2 cellular contexts compared by ENCODE assay signal in the genomic region with DNA sequence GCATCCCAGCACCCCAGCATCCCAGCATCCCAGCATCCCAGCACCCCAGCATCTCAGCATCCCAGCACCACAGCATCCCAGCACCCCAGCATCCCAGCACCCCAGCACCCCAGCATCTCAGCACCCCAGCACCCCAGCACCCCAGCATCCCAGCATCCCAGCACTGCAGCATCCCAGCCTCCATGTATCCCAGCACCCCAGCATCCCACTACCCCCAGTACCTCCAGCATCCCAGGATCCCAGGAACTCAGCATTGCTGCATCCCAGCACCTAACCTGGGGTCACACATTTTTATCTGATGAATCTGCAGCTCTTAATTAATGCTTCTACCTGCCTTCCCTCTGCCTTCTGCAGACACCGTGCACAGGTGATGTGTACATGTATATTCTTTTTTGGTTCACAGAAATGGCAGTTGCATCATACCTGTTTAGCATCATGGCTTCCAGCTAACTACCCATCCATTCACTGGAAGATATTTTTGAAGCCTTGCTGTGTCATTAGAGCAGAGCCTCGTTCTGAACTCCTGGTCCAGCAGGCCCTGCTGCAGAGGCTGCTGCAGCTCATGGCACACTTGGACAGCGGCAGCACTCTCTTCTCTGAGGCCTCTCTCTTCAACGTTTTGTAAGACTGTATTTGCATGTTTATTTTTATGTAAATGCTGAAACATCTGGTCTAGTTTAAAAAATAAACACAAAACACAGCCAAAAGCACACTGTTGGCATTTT.
TF ChIP-seq lines count a peak whose summit lies in the region.

No MANE protein-coding gene starts in this region.

TF ChIP-seq in HepG2, 621 proteins besides CTCF, POLR2A, EP300 and RAD21:
- TF ChIP-seq SPEN (CRISPR knock-in tag; IDR thresholded peaks at IDR 0.05; ENCODE audit: low read depth) = no peak
- TF ChIP-seq CEBPB (IDR thresholded peaks at IDR 0.05; ENCODE audit: borderline replicate concordance, low read depth, low read length) = peak; percentile 45; the same call in 1 of the 2 replicates

TF ChIP-seq in neural cell, 6 proteins besides CTCF, POLR2A, EP300 and RAD21:
- no peak for TF ChIP-seq SMC3 (conservative IDR thresholded peaks at IDR 0.05; ENCODE audit: poor library complexity)
- peak; percentile 20 for TF ChIP-seq MXI1 (conservative IDR thresholded peaks at IDR 0.05; ENCODE audit: poor library complexity, severe bottlenecking)
